1 cellular context compared by ENCODE assay signal in genomic region chr10:63057509-63057908, GRCh38.
TF ChIP-seq lines count a peak whose summit lies in the region.

No MANE protein-coding gene starts in this region.

TF ChIP-seq in K562, 482 proteins besides CTCF, POLR2A, EP300 and RAD21 (continued from another document):
- TF ChIP-seq BRF2 (IDR thresholded peaks at IDR 0.05; ENCODE audit: borderline replicate concordance, insufficient read depth, insufficient read length) (no peak), ZNF165 (CRISPR knock-in tag; IDR thresholded peaks at IDR 0.05; ENCODE audit: borderline replicate concordance) (no peak)
TF ChIP-seq in K562: peak in this region for 0.
